ENCODE assay signal across 1 cellular context in genomic region chr19:15216363-15216762, GRCh38.
A peak's percentile ranks its signal among the peaks of the same experiment; 100 is the strongest.
TF ChIP-seq lines count a peak whose summit lies in the region.

No MANE protein-coding gene starts in this region.

TF ChIP-seq in HepG2, 621 proteins besides CTCF, POLR2A, EP300 and RAD21:
- TF ChIP-seq FOSL1 (CRISPR knock-in tag; IDR thresholded peaks at IDR 0.05; ENCODE audit: borderline replicate concordance), result peak; percentile 33; the same call in 1 of the 2 replicates
- TF ChIP-seq SOX5 (CRISPR knock-in tag; IDR thresholded peaks at IDR 0.05; ENCODE audit: borderline replicate concordance), result peak; percentile 32; the same call in 1 of the 2 replicates
- 0 out of 2 replicates have a peak, but pooled peaks have one; percentile 45 for TF ChIP-seq ZNF142 (CRISPR knock-in tag; IDR thresholded peaks at IDR 0.05)
- no peak for TF ChIP-seq ZNF235 (CRISPR knock-in tag; IDR thresholded peaks at IDR 0.05; ENCODE audit: borderline replicate concordance)
- TF ChIP-seq ARID5B (CRISPR knock-in tag; IDR thresholded peaks at IDR 0.05), result peak; percentile 41; the same call in 1 of the 2 replicates
- TF ChIP-seq ZNF362 (CRISPR knock-in tag; IDR thresholded peaks at IDR 0.05; ENCODE audit: borderline replicate concordance), result peak; percentile 34; the same call in 1 of the 2 replicates
- no peak for TF ChIP-seq PCBP2 (optimal IDR thresholded peaks at IDR 0.05; ENCODE audit: low read depth, low read length, poor library complexity, severe bottlenecking)
- TF ChIP-seq ARID2 (CRISPR knock-in tag; IDR thresholded peaks at IDR 0.05; ENCODE audit: borderline replicate concordance), result no peak
- TF ChIP-seq JUND (CRISPR knock-in tag; IDR thresholded peaks at IDR 0.05), result 0 out of 2 replicates have a peak, but pooled peaks have one; percentile 42
- TF ChIP-seq FOSL2 (CRISPR knock-in tag; IDR thresholded peaks at IDR 0.05), result peak; percentile 92
- TF ChIP-seq RARA (CRISPR knock-in tag; IDR thresholded peaks at IDR 0.05), result 0 out of 2 replicates have a peak, but pooled peaks have one; percentile 39
- no peak for TF ChIP-seq KLF11 (CRISPR knock-in tag; IDR thresholded peaks at IDR 0.05)
- TF ChIP-seq HNF4A (CRISPR knock-in tag; IDR thresholded peaks at IDR 0.05), result peak; percentile 30; the same call in 1 of the 2 replicates
- peak; percentile 74 for TF ChIP-seq BHLHE40 (IDR thresholded peaks at IDR 0.05; ENCODE audit: low read length)
- TF ChIP-seq HNRNPL (IDR thresholded peaks at IDR 0.05; ENCODE audit: low read depth, low read length), result no peak
- TF ChIP-seq JUNB (CRISPR knock-in tag; IDR thresholded peaks at IDR 0.05; ENCODE audit: borderline replicate concordance), result peak; percentile 70; the same call in 1 of the 2 replicates
- TF ChIP-seq THYN1 (CRISPR knock-in tag; IDR thresholded peaks at IDR 0.05; ENCODE audit: borderline replicate concordance, low read depth), result no peak
- no peak for TF ChIP-seq SOX13 (IDR thresholded peaks at IDR 0.05)
- peak in 1 of 2 experiments; percentile 23; a peak in 1 of 4 replicates for TF ChIP-seq SOX13 (CRISPR knock-in tag; conservative IDR thresholded peaks at IDR 0.05 in 1 of 2, IDR thresholded peaks at IDR 0.05 in 1 of 2)
- TF ChIP-seq TBX2 (CRISPR knock-in tag; IDR thresholded peaks at IDR 0.05; ENCODE audit: borderline replicate concordance), result peak; percentile 60; the same call in 1 of the 2 replicates
- no peak for TF ChIP-seq FOXP1 (IDR thresholded peaks at IDR 0.05)
- TF ChIP-seq FOXP1 (CRISPR knock-in tag; IDR thresholded peaks at IDR 0.05), result 0 out of 2 replicates have a peak, but pooled peaks have one; percentile 24
- no peak for TF ChIP-seq LCORL (IDR thresholded peaks at IDR 0.05)
- TF ChIP-seq LCORL (CRISPR knock-in tag; IDR thresholded peaks at IDR 0.05), result peak; percentile 52; the same call in 1 of the 2 replicates
- no peak for TF ChIP-seq DR1 (CRISPR knock-in tag; IDR thresholded peaks at IDR 0.05)
- 0 out of 2 replicates have a peak, but pooled peaks have one; percentile 19 for TF ChIP-seq SAP130 (CRISPR knock-in tag; IDR thresholded peaks at IDR 0.05; ENCODE audit: low read depth)
